Comparison of ENCODE assay signal across 14 cellular contexts in genomic region chr10:37436361-37436760, GRCh38.
"Had no signal": no experiment of that assay in that cellular context is flagged by ENCODE, and none has a peak within 500 bp of the region (broad histone marks: within the 10 kb centered on the region; RNA-seq: fewer than 3 reads in every experiment).

No MANE protein-coding gene starts in this region.

- H2AFZ ChIP-seq: parathyroid adenoma had no signal

- H3K4me1 ChIP-seq: parathyroid adenoma, thyroid gland had no signal

- H3K36me3 ChIP-seq: cardiac muscle cell, neutrophil, thyroid gland had no signal

- H3K79me2 ChIP-seq: parathyroid adenoma had no signal

- H3K27me3 ChIP-seq: cardiac muscle cell, neutrophil, thyroid gland had no signal

- ATAC-seq: left cardiac atrium, natural killer cell had no signal

- H3K27ac ChIP-seq: cardiac muscle cell, neutrophil, parathyroid adenoma, thyroid gland had no signal

- FAIRE-seq: islet of Langerhans, TTC549 had no signal

- DNase-seq: activated CD4-positive, alpha-beta T cell treated with anti-CD3 and anti-CD28 coated beads, Interleukin-2, amount 50 U/mL, for 4 hours; effector CD8-positive, alpha-beta T cell; glutamatergic neuron; hippocampal formation; left cardiac atrium; mesendoderm; natural killer cell; stimulated activated naive CD4-positive, alpha-beta T cell; thyroid gland had no signal

- H3K9me3 ChIP-seq: neutrophil, thyroid gland had no signal

- H3K4me3 ChIP-seq: cardiac muscle cell, thyroid gland had no signal

- H3K9ac ChIP-seq: parathyroid adenoma had no signal
